Comparison of ENCODE assay signal across 1 cellular context in the genomic region with DNA sequence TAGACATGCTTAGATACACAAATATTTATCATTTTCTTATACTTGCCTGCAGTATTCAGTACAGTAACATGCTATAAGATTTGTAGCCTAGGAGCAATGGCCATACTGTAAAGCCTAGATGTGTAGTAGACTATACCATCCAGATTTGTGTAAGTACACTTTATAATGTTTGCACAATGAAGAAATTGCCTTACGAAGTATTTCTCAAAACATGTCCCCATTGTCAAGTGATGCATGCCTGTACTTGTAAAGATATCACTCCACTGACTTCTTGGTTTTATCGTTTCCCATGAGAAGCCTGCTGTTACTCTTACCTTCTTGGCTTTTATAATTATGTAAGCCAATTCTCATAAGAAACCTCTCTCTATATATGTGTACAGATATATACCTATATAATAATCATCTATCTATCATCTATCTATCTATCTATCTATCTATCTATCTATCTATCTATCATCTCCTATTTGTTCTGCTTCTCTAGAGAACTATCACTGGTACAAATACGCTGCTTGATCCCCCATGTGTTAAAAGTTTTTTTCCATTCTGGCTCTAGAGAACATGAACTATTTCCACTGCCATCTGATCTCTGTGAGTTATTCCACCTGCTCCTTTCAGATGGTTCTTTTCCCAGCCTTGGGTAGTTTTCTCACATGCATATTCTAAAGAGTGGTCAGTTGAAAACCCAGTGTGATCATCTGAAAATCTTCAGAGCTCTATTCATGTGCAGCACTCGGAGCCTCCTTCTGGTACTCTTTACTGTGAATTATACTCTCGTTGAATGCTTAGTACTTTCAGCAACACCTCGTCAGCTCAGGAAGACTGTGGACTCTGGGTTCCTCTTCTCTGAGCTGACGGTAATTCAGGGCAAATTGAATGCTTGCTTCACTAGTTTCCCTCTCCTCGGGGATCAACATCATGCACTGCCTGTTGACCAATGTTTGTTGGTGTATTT.
TF ChIP-seq lines count a peak whose summit lies in the region.

No MANE protein-coding gene starts in this region.

TF ChIP-seq in HepG2, 621 proteins besides CTCF, POLR2A, EP300 and RAD21:
- TF ChIP-seq ZNF441 (CRISPR knock-in tag; IDR thresholded peaks at IDR 0.05; ENCODE audit: borderline replicate concordance) (no peak), MTA3 (CRISPR knock-in tag; IDR thresholded peaks at IDR 0.05) (no peak), ZNF850 (CRISPR knock-in tag; conservative IDR thresholded peaks at IDR 0.05) (no peak), ZFP90 (CRISPR knock-in tag; IDR thresholded peaks at IDR 0.05; ENCODE audit: borderline replicate concordance) (no peak), RFX5 (IDR thresholded peaks at IDR 0.05; ENCODE audit: low read depth, low read length) (no peak), ZNF253 (CRISPR knock-in tag; IDR thresholded peaks at IDR 0.05; ENCODE audit: borderline replicate concordance) (no peak), ZFP1 (CRISPR knock-in tag; IDR thresholded peaks at IDR 0.05) (no peak), NFIB (CRISPR knock-in tag; IDR thresholded peaks at IDR 0.05; ENCODE audit: borderline replicate concordance) (no peak), ZNF543 (CRISPR knock-in tag; IDR thresholded peaks at IDR 0.05) (no peak), MATR3 (CRISPR knock-in tag; IDR thresholded peaks at IDR 0.05) (no peak), PAX8 (CRISPR knock-in tag; IDR thresholded peaks at IDR 0.05; ENCODE audit: borderline replicate concordance) (no peak), ARNT2 (CRISPR knock-in tag; IDR thresholded peaks at IDR 0.05; ENCODE audit: low read depth) (no peak), TBL1XR1 (IDR thresholded peaks at IDR 0.05; ENCODE audit: borderline replicate concordance, low read length, partially characterized antibody) (no peak), FOXC1 (CRISPR knock-in tag; IDR thresholded peaks at IDR 0.05; ENCODE audit: borderline replicate concordance) (no peak)
- TF ChIP-seq, protein P1, sequence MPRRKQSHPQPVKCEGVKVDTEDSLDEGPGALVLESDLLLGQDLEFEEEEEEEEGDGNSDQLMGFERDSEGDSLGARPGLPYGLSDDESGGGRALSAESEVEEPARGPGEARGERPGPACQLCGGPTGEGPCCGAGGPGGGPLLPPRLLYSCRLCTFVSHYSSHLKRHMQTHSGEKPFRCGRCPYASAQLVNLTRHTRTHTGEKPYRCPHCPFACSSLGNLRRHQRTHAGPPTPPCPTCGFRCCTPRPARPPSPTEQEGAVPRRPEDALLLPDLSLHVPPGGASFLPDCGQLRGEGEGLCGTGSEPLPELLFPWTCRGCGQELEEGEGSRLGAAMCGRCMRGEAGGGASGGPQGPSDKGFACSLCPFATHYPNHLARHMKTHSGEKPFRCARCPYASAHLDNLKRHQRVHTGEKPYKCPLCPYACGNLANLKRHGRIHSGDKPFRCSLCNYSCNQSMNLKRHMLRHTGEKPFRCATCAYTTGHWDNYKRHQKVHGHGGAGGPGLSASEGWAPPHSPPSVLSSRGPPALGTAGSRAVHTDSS (CRISPR knock-in tag; conservative IDR thresholded peaks at IDR 0.05) = no peak
- TF ChIP-seq, protein P2, sequence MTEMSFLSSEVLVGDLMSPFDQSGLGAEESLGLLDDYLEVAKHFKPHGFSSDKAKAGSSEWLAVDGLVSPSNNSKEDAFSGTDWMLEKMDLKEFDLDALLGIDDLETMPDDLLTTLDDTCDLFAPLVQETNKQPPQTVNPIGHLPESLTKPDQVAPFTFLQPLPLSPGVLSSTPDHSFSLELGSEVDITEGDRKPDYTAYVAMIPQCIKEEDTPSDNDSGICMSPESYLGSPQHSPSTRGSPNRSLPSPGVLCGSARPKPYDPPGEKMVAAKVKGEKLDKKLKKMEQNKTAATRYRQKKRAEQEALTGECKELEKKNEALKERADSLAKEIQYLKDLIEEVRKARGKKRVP (CRISPR knock-in tag; IDR thresholded peaks at IDR 0.05) = no peak
- TF ChIP-seq, protein P3, sequence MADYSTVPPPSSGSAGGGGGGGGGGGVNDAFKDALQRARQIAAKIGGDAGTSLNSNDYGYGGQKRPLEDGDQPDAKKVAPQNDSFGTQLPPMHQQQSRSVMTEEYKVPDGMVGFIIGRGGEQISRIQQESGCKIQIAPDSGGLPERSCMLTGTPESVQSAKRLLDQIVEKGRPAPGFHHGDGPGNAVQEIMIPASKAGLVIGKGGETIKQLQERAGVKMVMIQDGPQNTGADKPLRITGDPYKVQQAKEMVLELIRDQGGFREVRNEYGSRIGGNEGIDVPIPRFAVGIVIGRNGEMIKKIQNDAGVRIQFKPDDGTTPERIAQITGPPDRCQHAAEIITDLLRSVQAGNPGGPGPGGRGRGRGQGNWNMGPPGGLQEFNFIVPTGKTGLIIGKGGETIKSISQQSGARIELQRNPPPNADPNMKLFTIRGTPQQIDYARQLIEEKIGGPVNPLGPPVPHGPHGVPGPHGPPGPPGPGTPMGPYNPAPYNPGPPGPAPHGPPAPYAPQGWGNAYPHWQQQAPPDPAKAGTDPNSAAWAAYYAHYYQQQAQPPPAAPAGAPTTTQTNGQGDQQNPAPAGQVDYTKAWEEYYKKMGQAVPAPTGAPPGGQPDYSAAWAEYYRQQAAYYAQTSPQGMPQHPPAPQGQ (CRISPR knock-in tag; IDR thresholded peaks at IDR 0.05; ENCODE audit: borderline replicate concordance) = no peak
